In genomic region chr2:207768168-207768890, GRCh38 we compare ENCODE assay signal across 8 cellular contexts. TPM values are rescaled to one million over a fixed set of nuclear protein-coding genes. Genes with fewer than 3 reads are reported as not detected.
A peak's percentile ranks its signal among the peaks of the same experiment; 100 is the strongest.
DNase-seq lines count a peak whose midpoint lies in the region; ATAC-seq, FAIRE-seq and TF ChIP-seq lines count a peak whose summit lies in the region.

No MANE protein-coding gene starts in this region.

- H3K36me3 Mint-ChIP-seq in activated CD4-positive, alpha-beta T cell treated with anti-CD3 and anti-CD28 coated beads, Interleukin-2, amount 10 ng/mL, durations not matched to agents 24 days and 14 days (ENCODE audit: low read depth), result no peaks in the 10 kb centered on the region

- H3K4me2 ChIP-seq in DND-41 (ENCODE audit: insufficient read depth, low read length) (peak overlapping the region; percentile 99), endothelial cell of umbilical vein (ENCODE audit: insufficient read depth, low read length) (peak overlapping the region; percentile 96)

- H3K9me3 Mint-ChIP-seq in activated CD4-positive, alpha-beta T cell treated with anti-CD3 and anti-CD28 coated beads, Interleukin-2, amount 10 ng/mL, durations not matched to agents 24 days and 14 days, result no peaks in the 10 kb centered on the region

- CTCF ChIA-PET in endothelial cell of umbilical vein (lab: Charles Lee), result interaction anchor here (0.7 to 5.5 kb wide), 6 partner anchors 22 to 302 kb away, joined by 3 to 54 read pairs (median 7); no protein-coding TSS in a partner anchor

- ATAC-seq in DND-41 (ENCODE audit: insufficient read depth, low read depth) (no peak), HG03196 (IDR thresholded peaks at IDR 0.05; ENCODE audit: unreplicated experiment) (no peak), GM19035 (IDR thresholded peaks at IDR 0.05; ENCODE audit: unreplicated experiment) (no peak)

- H3K36me3 ChIP-seq in DND-41 (ENCODE audit: insufficient read depth, low read length) (peaks cover 6% of the 10 kb centered on the region; the same call in 1 of the 2 replicates), endothelial cell of umbilical vein (ENCODE audit: control insufficient read depth in 2 of 2, extremely low read depth in 1 of 2, insufficient read depth in 2 of 2, low read length in 2 of 2) (no peaks in the 10 kb centered on the region), mucosa of rectum (ENCODE audit: control insufficient read depth in 2 of 2, insufficient read depth in 2 of 2, low read length in 2 of 2) (peaks cover 14 to 23% of the 10 kb centered on the region in 2 donors), tibial artery (peaks cover 10 to 13% (median 12%) of the 10 kb centered on the region in 3 donors)

- H3K4me3 ChIP-seq in DND-41 (ENCODE audit: low read depth in 1 of 2, low read length in 2 of 2) (peak overlapping the region; percentile 79 to 94; a peak in 3 of 4 replicates), endothelial cell of umbilical vein (replicated peaks in 1 of 3; ENCODE audit: insufficient read depth in 1 of 3, low read depth in 1 of 3, low read length in 3 of 3) (peak overlapping the region; percentile 45 to 72 (median 66)), mucosa of rectum (ENCODE audit: low read length in 2 of 2) (peak overlapping the region; percentile 87 to 95), tibial artery (peak overlapping the region; percentile 80 to 96)

- H3K79me2 ChIP-seq in DND-41 (ENCODE audit: insufficient read depth, low read length) (no peaks in the 10 kb centered on the region), endothelial cell of umbilical vein (ENCODE audit: control insufficient read depth, insufficient read depth, low read length) (no peaks in the 10 kb centered on the region)

- POLR2A ChIA-PET in endothelial cell of umbilical vein (lab: Charles Lee), result no interaction called here

- TF ChIP-seq EP300 in Ishikawa (IDR thresholded peaks at IDR 0.05; ENCODE audit: borderline replicate concordance), result no peak

- H3K4me1 ChIP-seq in DND-41 (ENCODE audit: insufficient read depth, low read length) (peaks cover 22% of the 10 kb centered on the region), endothelial cell of umbilical vein (ENCODE audit: control insufficient read depth, extremely low read depth, insufficient read depth, low read length) (peaks cover 16% of the 10 kb centered on the region), mucosa of rectum (ENCODE audit: control insufficient read depth in 2 of 2, insufficient read depth in 2 of 2, low read length in 2 of 2) (peaks cover 39 to 41% of the 10 kb centered on the region in 2 donors), tibial artery (peaks cover 0 to 25% (median 14%) of the 10 kb centered on the region in 4 donors)

- peaks cover 64% of the 10 kb centered on the region for H3K27me3 Mint-ChIP-seq in activated CD4-positive, alpha-beta T cell treated with anti-CD3 and anti-CD28 coated beads, Interleukin-2, amount 10 ng/mL, durations not matched to agents 24 days and 14 days

- H3K27me3 ChIP-seq in DND-41 (ENCODE audit: insufficient read depth, low read length, poor library complexity) (no peaks in the 10 kb centered on the region), endothelial cell of umbilical vein (ENCODE audit: control insufficient read depth in 2 of 2, insufficient read depth in 2 of 2, low read length in 2 of 2) (no peaks in the 10 kb centered on the region), mucosa of rectum (ENCODE audit: control insufficient read depth in 2 of 2, insufficient read depth in 2 of 2, low read length in 2 of 2) (no peaks in the 10 kb centered on the region), tibial artery (no peaks in the 10 kb centered on the region)

- H3K9me3 ChIP-seq in DND-41 (ENCODE audit: insufficient read depth, low read length, severe bottlenecking) (no peaks in the 10 kb centered on the region), endothelial cell of umbilical vein (replicated peaks; ENCODE audit: control insufficient read depth, insufficient read depth, low read length) (no peaks in the 10 kb centered on the region), mucosa of rectum (ENCODE audit: control insufficient read depth in 2 of 2, low read length in 2 of 2) (no peaks in the 10 kb centered on the region), tibial artery (no peaks in the 10 kb centered on the region)

- H3K4me1 Mint-ChIP-seq in activated CD4-positive, alpha-beta T cell treated with anti-CD3 and anti-CD28 coated beads, Interleukin-2, amount 10 ng/mL, durations not matched to agents 24 days and 14 days, result peaks cover 23% of the 10 kb centered on the region

- H3K9me1 ChIP-seq in endothelial cell of umbilical vein (replicated peaks; ENCODE audit: control insufficient read depth, extremely low read depth, insufficient read depth, low read length), result no peaks in the 10 kb centered on the region

- dilution Hi-C loops in endothelial cell of umbilical vein (cut with MboI; ENCODE audit: extremely low pct_ligation_motif_present, low sequenced_read_pairs), result no loop called here

- intact Hi-C loops in activated CD4-positive, alpha-beta T cell treated with anti-CD3 and anti-CD28 coated beads, Interleukin-2, amount 10 ng/mL, durations not matched to agents 24 days and 14 days (cut with micrococcal nuclease), result no loop called here
- intact Hi-C loops in endothelial cell of umbilical vein (cut with micrococcal nuclease), result loop anchor here (1.0 to 10.0 kb wide), 7 partner anchors 141 to 486 kb away; partner anchors contain the start of genes IDH1 and PLEKHM3
- intact Hi-C loops in tibial artery (cut with DNase I; ENCODE audit: low total_unique reads), result loop anchor here (2.0 to 10.0 kb wide), 4 partner anchors 58 to 256 kb away; partner anchors contain the start of genes CCNYL1, METTL21A and PLEKHM3

- DNase-seq in DND-41 (no peak), endothelial cell of umbilical vein (ENCODE audit: low read depth, low spot score) (peak; percentile 63), tibial artery (peak; percentile 47 to 73)
- peak; percentile 73 for DNase-seq in activated CD4-positive, alpha-beta T cell treated with anti-CD3 and anti-CD28 coated beads, Interleukin-2, amount 10 ng/mL, durations not matched to agents 24 days and 14 days

- BruUV-seq in endothelial cell of umbilical vein (replicated peaks; lab: Mats Ljungman, UMichigan), result no TSS peak

- no peak for FAIRE-seq in endothelial cell of umbilical vein (lab: Jason Lieb, UNC)

- H3K27ac ChIP-seq in DND-41 (ENCODE audit: low read length) (no peak overlapping the region), endothelial cell of umbilical vein (ENCODE audit: insufficient read depth, low read depth, low read length) (no peak overlapping the region), mucosa of rectum (ENCODE audit: low read depth in 2 of 2, low read length in 2 of 2) (peak overlapping the region; percentile 94 to 98), tibial artery (peak overlapping the region; percentile 79 to 82)

- H3K9ac ChIP-seq in DND-41 (ENCODE audit: low read depth, low read length) (peak overlapping the region; percentile 78), endothelial cell of umbilical vein (replicated peaks; ENCODE audit: extremely low read depth, insufficient read depth, low read length) (peak overlapping the region; percentile 53), mucosa of rectum (ENCODE audit: low read depth in 1 of 2, low read length in 2 of 2) (peak overlapping the region; percentile 90 to 94)

- no peak for TF ChIP-seq RAD21 in Ishikawa (IDR thresholded peaks at IDR 0.05; ENCODE audit: low read depth)

- H3K27ac Mint-ChIP-seq in activated CD4-positive, alpha-beta T cell treated with anti-CD3 and anti-CD28 coated beads, Interleukin-2, amount 10 ng/mL, durations not matched to agents 24 days and 14 days, result no peak overlapping the region

- TF ChIP-seq POLR2A in endothelial cell of umbilical vein (IDR thresholded peaks at IDR 0.05; ENCODE audit: low read depth, low read length), result no peak

- H2AFZ ChIP-seq in DND-41 (ENCODE audit: low read depth, low read length) (peak overlapping the region; percentile 96), endothelial cell of umbilical vein (ENCODE audit: low read depth, low read length) (peak overlapping the region; percentile 75)

- no peaks in the 10 kb centered on the region; the same call in 1 of the 2 replicates for H4K20me1 ChIP-seq in DND-41 (ENCODE audit: insufficient read depth, low read length)
- H4K20me1 ChIP-seq in endothelial cell of umbilical vein (replicated peaks; ENCODE audit: control insufficient read depth, extremely low read depth, insufficient read depth, low read length), result no peaks in the 10 kb centered on the region

- H3K4me3 Mint-ChIP-seq in activated CD4-positive, alpha-beta T cell treated with anti-CD3 and anti-CD28 coated beads, Interleukin-2, amount 10 ng/mL, durations not matched to agents 24 days and 14 days, result peak overlapping the region; percentile 89

- TF ChIP-seq CTCF in DND-41 (IDR thresholded peaks at IDR 0.05; ENCODE audit: borderline replicate concordance, extremely low read depth, low read length, poor library complexity, severe bottlenecking) (no peak), endothelial cell of umbilical vein (IDR thresholded peaks at IDR 0.05; ENCODE audit: extremely low read depth in 1 of 2, insufficient read depth in 1 of 2, low read depth in 1 of 2, low read length in 2 of 2) (no peak), tibial artery (IDR thresholded peaks at IDR 0.05) (no peak)

RNA-seq across cellular contexts. Expression of gene FZD5, which starts 1.4 kb away (rescaled TPM):
- 0.75 and 1.1 TPM in 2 replicates for total RNA-seq in activated CD4-positive, alpha-beta T cell treated with anti-CD3 and anti-CD28 coated beads, Interleukin-2, amount 10 ng/mL, durations not matched to agents 24 days and 14 days
- total RNA-seq in endothelial cell of umbilical vein, result 2.8 and 3.3 TPM in 2 replicates
- 0.72 and 0.99 TPM in 2 replicates for polyA plus RNA-seq in endothelial cell of umbilical vein
- 0.59 and 0.63 TPM in 2 replicates for polyA plus RNA-seq in endothelial cell of umbilical vein (2011; cell fraction: cytosol; rRNA removed)
- polyA plus RNA-seq in endothelial cell of umbilical vein (2011; cell fraction: nucleus; rRNA removed), result 0.70 and 1.0 TPM in 2 replicates
- polyA plus RNA-seq in endothelial cell of umbilical vein (2012), result 0.88 and 0.94 TPM in 2 replicates
- 1.9 TPM in 2 replicates for polyA minus RNA-seq in endothelial cell of umbilical vein
- 4.5 TPM for polyA minus RNA-seq in endothelial cell of umbilical vein (2011; cell fraction: cytosol; rRNA and poly(A)+ RNA removed)
- 1.7 and 2.4 TPM in 2 replicates for polyA minus RNA-seq in endothelial cell of umbilical vein (2011; cell fraction: nucleus; rRNA and poly(A)+ RNA removed)

RNA-seq across cellular contexts. Expression of gene CCNYL1, which starts 56.9 kb away (rescaled TPM):
- total RNA-seq in activated CD4-positive, alpha-beta T cell treated with anti-CD3 and anti-CD28 coated beads, Interleukin-2, amount 10 ng/mL, durations not matched to agents 24 days and 14 days, result 6.1 and 8.7 TPM in 2 replicates
- total RNA-seq in endothelial cell of umbilical vein, result 47.3 and 49.3 TPM in 2 replicates
- polyA plus RNA-seq in endothelial cell of umbilical vein, result 11.3 and 15.2 TPM in 2 replicates
- 22.6 and 23.0 TPM in 2 replicates for polyA plus RNA-seq in endothelial cell of umbilical vein (2011; cell fraction: cytosol; rRNA removed)
- polyA plus RNA-seq in endothelial cell of umbilical vein (2011; cell fraction: nucleus; rRNA removed), result 31.2 and 34.4 TPM in 2 replicates
- 26.5 and 36.1 TPM in 2 replicates for polyA plus RNA-seq in endothelial cell of umbilical vein (2012)
- polyA minus RNA-seq in endothelial cell of umbilical vein, result 16.9 and 17.1 TPM in 2 replicates
- polyA minus RNA-seq in endothelial cell of umbilical vein (2011; cell fraction: cytosol; rRNA and poly(A)+ RNA removed), result 6.8 TPM
- polyA minus RNA-seq in endothelial cell of umbilical vein (2011; cell fraction: nucleus; rRNA and poly(A)+ RNA removed), result 15.4 and 17.5 TPM in 2 replicates

Comparison
In these comparisons a context has a peak if more than half of its experiments do, and no peak if none do; other contexts are left out.
1. H3K27ac ChIP-seq: peak in mucosa of rectum (2 of 2) and tibial artery (2 of 2); none in DND-41 (single experiment) and endothelial cell of umbilical vein (single experiment).
2. Peak in every context shown above with its lines, with median percentiles within 50 percentile points of each other: H3K4me3 ChIP-seq and H3K9ac ChIP-seq.